Comparison of ENCODE assay signal across 1 cellular context in the genomic region with DNA sequence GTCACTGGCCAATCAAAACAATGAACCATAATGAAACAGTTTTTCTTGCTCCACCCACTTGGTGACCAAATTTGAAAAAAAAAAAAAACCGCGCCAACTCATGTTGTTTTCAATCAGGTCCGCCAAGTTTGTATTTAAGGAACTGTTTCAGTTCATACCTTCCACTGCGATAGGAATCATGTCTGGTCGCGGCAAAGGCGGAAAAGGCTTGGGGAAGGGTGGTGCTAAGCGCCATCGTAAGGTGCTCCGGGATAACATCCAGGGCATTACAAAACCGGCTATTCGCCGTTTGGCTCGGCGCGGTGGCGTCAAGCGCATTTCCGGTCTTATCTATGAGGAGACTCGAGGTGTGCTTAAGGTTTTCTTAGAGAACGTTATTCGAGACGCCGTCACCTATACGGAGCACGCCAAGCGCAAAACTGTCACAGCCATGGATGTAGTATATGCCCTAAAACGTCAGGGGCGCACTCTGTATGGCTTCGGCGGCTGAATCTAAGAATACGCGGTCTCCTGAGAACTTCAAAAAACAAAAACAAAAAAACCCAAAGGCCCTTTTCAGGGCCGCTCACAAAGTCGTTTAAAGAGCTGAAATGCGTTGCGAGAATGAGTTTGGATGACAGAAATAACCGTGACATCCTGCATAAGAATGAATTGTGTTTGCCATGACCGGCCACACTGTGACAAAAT.
TF ChIP-seq lines count a peak whose summit lies in the region.

No MANE protein-coding gene starts in this region.

TF ChIP-seq in HepG2, 621 proteins besides CTCF, POLR2A, EP300 and RAD21 (continued from another document and continues in another):
- TF ChIP-seq MXD3 (CRISPR knock-in tag; IDR thresholded peaks at IDR 0.05): peak; percentile 82; the same call in 1 of the 2 replicates
- peak; percentile 99 for TF ChIP-seq RBM22 (optimal IDR thresholded peaks at IDR 0.05; ENCODE audit: low read length)
- TF ChIP-seq ZBTB33 (CRISPR knock-in tag; IDR thresholded peaks at IDR 0.05): 0 out of 2 replicates have a peak, but pooled peaks have one; percentile 59
- TF ChIP-seq ZNF780A (CRISPR knock-in tag; IDR thresholded peaks at IDR 0.05): no peak
- peak; percentile 85 for TF ChIP-seq ZNF614 (CRISPR knock-in tag; IDR thresholded peaks at IDR 0.05; ENCODE audit: borderline replicate concordance)
- peak; percentile 86 for TF ChIP-seq ZNF552 (CRISPR knock-in tag; IDR thresholded peaks at IDR 0.05; ENCODE audit: borderline replicate concordance)
- peak; percentile 83 for TF ChIP-seq ELF3 (CRISPR knock-in tag; IDR thresholded peaks at IDR 0.05)
- TF ChIP-seq MAZ (IDR thresholded peaks at IDR 0.05; ENCODE audit: borderline replicate concordance, low read depth, low read length): no peak; the same call in 1 of the 2 replicates
- peak; percentile 87 for TF ChIP-seq MAZ (CRISPR knock-in tag; IDR thresholded peaks at IDR 0.05; ENCODE audit: low read depth)
- TF ChIP-seq STAT6 (CRISPR knock-in tag; IDR thresholded peaks at IDR 0.05; ENCODE audit: borderline replicate concordance): peak; percentile 86; the same call in 1 of the 2 replicates
- TF ChIP-seq ZNF20 (CRISPR knock-in tag; IDR thresholded peaks at IDR 0.05): peak; percentile 41; the same call in 1 of the 2 replicates
- TF ChIP-seq BATF2 (CRISPR knock-in tag; IDR thresholded peaks at IDR 0.05): peak; percentile 84; the same call in 1 of the 2 replicates
- TF ChIP-seq GATAD1 (CRISPR knock-in tag; IDR thresholded peaks at IDR 0.05): peak; percentile 84
- TF ChIP-seq NBN (conservative IDR thresholded peaks at IDR 0.05): no peak
- TF ChIP-seq, protein P1, sequence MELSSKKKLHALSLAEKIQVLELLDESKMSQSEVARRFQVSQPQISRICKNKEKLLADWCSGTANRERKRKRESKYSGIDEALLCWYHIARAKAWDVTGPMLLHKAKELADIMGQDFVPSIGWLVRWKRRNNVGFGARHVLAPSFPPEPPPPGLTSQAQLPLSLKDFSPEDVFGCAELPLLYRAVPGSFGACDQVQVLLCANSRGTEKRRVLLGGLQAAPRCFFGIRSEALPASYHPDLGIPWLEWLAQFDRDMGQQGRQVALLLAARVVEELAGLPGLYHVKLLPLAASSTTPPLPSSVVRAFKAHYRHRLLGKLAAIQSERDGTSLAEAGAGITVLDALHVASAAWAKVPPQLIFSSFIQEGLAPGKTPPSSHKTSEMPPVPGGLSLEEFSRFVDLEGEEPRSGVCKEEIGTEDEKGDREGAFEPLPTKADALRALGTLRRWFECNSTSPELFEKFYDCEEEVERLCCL (CRISPR knock-in tag; IDR thresholded peaks at IDR 0.05; ENCODE audit: borderline replicate concordance): 0 out of 2 replicates have a peak, but pooled peaks have one; percentile 74
- TF ChIP-seq, protein P2, sequence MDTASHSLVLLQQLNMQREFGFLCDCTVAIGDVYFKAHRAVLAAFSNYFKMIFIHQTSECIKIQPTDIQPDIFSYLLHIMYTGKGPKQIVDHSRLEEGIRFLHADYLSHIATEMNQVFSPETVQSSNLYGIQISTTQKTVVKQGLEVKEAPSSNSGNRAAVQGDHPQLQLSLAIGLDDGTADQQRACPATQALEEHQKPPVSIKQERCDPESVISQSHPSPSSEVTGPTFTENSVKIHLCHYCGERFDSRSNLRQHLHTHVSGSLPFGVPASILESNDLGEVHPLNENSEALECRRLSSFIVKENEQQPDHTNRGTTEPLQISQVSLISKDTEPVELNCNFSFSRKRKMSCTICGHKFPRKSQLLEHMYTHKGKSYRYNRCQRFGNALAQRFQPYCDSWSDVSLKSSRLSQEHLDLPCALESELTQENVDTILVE (CRISPR knock-in tag; IDR thresholded peaks at IDR 0.05): peak; percentile 93
- no peak for TF ChIP-seq ZNF10 (CRISPR knock-in tag; IDR thresholded peaks at IDR 0.05; ENCODE audit: borderline replicate concordance, low read depth)
- TF ChIP-seq RFX3 (CRISPR knock-in tag; IDR thresholded peaks at IDR 0.05): 0 out of 2 replicates have a peak, but pooled peaks have one; percentile 29
- TF ChIP-seq, protein P3, sequence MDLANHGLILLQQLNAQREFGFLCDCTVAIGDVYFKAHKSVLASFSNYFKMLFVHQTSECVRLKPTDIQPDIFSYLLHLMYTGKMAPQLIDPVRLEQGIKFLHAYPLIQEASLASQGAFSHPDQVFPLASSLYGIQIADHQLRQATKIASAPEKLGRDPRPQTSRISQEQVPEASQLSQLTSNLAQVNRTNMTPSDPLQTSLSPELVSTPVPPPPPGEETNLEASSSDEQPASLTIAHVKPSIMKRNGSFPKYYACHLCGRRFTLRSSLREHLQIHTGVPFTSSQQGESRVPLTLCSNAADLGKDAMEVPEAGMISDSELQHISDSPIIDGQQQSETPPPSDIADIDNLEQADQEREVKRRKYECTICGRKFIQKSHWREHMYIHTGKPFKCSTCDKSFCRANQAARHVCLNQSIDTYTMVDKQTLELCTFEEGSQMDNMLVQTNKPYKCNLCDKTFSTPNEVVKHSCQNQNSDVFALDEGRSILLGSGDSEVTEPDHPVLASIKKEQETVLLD (CRISPR knock-in tag; IDR thresholded peaks at IDR 0.05; ENCODE audit: low read depth): peak; percentile 77
- TF ChIP-seq SMYD3 (CRISPR knock-in tag; IDR thresholded peaks at IDR 0.05): peak; percentile 97
- 0 out of 2 replicates have a peak, but pooled peaks have one; percentile 60 for TF ChIP-seq GPN1 (CRISPR knock-in tag; IDR thresholded peaks at IDR 0.05; ENCODE audit: borderline replicate concordance)
- no peak for TF ChIP-seq SUZ12 (IDR thresholded peaks at IDR 0.05; ENCODE audit: low read depth, low read length)
- peak; percentile 89 for TF ChIP-seq ZNF564 (CRISPR knock-in tag; IDR thresholded peaks at IDR 0.05)
- TF ChIP-seq ZNF713 (CRISPR knock-in tag; IDR thresholded peaks at IDR 0.05): no peak
- TF ChIP-seq FOXM1 (CRISPR knock-in tag; IDR thresholded peaks at IDR 0.05): peak; percentile 81; the same call in 1 of the 2 replicates
- peak; percentile 99 for TF ChIP-seq ZNF691 (CRISPR knock-in tag; IDR thresholded peaks at IDR 0.05; ENCODE audit: borderline replicate concordance, low read depth)
- no peak; the same call in 1 of the 2 replicates for TF ChIP-seq CHD2 (IDR thresholded peaks at IDR 0.05; ENCODE audit: low read depth, low read length)
- TF ChIP-seq EEA1 (CRISPR knock-in tag; IDR thresholded peaks at IDR 0.05; ENCODE audit: borderline replicate concordance): no peak; the same call in 1 of the 2 replicates
- peak; percentile 94 for TF ChIP-seq KDM2A (CRISPR knock-in tag; IDR thresholded peaks at IDR 0.05; ENCODE audit: borderline replicate concordance, low read depth)
- TF ChIP-seq ZNF768 (CRISPR knock-in tag; IDR thresholded peaks at IDR 0.05): peak; percentile 80
- TF ChIP-seq ZNF432 (CRISPR knock-in tag; IDR thresholded peaks at IDR 0.05; ENCODE audit: borderline replicate concordance): 0 out of 2 replicates have a peak, but pooled peaks have one; percentile 31
- TF ChIP-seq, protein P4, sequence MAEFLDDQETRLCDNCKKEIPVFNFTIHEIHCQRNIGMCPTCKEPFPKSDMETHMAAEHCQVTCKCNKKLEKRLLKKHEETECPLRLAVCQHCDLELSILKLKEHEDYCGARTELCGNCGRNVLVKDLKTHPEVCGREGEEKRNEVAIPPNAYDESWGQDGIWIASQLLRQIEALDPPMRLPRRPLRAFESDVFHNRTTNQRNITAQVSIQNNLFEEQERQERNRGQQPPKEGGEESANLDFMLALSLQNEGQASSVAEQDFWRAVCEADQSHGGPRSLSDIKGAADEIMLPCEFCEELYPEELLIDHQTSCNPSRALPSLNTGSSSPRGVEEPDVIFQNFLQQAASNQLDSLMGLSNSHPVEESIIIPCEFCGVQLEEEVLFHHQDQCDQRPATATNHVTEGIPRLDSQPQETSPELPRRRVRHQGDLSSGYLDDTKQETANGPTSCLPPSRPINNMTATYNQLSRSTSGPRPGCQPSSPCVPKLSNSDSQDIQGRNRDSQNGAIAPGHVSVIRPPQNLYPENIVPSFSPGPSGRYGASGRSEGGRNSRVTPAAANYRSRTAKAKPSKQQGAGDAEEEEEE (CRISPR knock-in tag; IDR thresholded peaks at IDR 0.05; ENCODE audit: borderline replicate concordance): no peak
- TF ChIP-seq, protein P5, sequence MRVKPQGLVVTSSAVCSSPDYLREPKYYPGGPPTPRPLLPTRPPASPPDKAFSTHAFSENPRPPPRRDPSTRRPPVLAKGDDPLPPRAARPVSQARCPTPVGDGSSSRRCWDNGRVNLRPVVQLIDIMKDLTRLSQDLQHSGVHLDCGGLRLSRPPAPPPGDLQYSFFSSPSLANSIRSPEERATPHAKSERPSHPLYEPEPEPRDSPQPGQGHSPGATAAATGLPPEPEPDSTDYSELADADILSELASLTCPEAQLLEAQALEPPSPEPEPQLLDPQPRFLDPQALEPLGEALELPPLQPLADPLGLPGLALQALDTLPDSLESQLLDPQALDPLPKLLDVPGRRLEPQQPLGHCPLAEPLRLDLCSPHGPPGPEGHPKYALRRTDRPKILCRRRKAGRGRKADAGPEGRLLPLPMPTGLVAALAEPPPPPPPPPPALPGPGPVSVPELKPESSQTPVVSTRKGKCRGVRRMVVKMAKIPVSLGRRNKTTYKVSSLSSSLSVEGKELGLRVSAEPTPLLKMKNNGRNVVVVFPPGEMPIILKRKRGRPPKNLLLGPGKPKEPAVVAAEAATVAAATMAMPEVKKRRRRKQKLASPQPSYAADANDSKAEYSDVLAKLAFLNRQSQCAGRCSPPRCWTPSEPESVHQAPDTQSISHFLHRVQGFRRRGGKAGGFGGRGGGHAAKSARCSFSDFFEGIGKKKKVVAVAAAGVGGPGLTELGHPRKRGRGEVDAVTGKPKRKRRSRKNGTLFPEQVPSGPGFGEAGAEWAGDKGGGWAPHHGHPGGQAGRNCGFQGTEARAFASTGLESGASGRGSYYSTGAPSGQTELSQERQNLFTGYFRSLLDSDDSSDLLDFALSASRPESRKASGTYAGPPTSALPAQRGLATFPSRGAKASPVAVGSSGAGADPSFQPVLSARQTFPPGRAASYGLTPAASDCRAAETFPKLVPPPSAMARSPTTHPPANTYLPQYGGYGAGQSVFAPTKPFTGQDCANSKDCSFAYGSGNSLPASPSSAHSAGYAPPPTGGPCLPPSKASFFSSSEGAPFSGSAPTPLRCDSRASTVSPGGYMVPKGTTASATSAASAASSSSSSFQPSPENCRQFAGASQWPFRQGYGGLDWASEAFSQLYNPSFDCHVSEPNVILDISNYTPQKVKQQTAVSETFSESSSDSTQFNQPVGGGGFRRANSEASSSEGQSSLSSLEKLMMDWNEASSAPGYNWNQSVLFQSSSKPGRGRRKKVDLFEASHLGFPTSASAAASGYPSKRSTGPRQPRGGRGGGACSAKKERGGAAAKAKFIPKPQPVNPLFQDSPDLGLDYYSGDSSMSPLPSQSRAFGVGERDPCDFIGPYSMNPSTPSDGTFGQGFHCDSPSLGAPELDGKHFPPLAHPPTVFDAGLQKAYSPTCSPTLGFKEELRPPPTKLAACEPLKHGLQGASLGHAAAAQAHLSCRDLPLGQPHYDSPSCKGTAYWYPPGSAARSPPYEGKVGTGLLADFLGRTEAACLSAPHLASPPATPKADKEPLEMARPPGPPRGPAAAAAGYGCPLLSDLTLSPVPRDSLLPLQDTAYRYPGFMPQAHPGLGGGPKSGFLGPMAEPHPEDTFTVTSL (CRISPR knock-in tag; IDR thresholded peaks at IDR 0.05; ENCODE audit: borderline replicate concordance): peak; percentile 78
- TF ChIP-seq, protein P6, sequence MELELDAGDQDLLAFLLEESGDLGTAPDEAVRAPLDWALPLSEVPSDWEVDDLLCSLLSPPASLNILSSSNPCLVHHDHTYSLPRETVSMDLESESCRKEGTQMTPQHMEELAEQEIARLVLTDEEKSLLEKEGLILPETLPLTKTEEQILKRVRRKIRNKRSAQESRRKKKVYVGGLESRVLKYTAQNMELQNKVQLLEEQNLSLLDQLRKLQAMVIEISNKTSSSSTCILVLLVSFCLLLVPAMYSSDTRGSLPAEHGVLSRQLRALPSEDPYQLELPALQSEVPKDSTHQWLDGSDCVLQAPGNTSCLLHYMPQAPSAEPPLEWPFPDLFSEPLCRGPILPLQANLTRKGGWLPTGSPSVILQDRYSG (CRISPR knock-in tag; IDR thresholded peaks at IDR 0.05): peak; percentile 90; the same call in 1 of the 2 replicates
- TF ChIP-seq SMAD3 (CRISPR knock-in tag; IDR thresholded peaks at IDR 0.05): peak; percentile 91
